ENCODE assay signal across 8 cellular contexts in the genomic region with DNA sequence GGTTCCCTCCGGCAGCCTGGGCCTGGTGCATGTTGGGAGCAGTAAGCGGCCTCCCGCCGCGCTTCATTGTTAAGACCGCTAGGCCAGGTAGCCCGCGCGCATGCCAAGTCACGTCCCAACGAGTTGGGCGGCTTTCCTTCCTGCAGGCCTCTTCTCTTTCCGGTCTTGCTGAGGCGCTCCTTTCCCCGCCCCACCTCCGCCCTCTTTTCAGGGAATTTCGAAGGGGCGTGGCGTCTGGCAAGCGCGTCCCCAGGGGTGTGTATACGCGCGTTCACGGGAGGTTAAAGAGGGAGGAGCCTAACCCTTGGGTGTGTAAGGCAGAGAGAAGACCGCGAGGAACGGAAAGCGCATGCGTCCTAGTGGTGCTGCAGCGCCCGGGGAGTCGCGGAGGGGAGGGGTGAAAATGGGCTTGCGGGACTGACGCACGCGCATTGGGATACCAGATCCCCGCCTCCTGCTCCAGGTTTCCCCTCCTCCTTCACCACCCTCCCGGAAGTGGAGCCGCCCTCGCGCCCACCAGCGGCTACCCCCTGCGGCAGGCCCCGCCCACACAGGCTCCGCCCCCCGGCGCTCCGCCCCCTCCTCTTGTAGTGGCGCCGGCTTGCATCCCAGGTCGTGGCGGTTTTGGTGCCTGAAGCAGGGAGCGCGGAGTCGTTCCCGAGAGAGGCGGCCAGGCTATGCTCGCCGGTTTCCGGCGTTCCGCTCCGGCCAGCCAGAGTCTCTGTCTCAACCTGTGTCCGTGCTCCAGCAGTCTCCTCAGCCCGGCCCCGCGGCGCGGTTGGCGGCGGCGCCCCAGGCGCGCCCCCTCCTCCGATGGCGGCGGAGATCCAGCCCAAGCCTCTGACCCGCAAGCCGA. TPM values are rescaled to one million over a fixed set of nuclear protein-coding genes. Genes with fewer than 3 reads are reported as not detected.
A peak's percentile ranks its signal among the peaks of the same experiment; 100 is the strongest.
DNase-seq lines count a peak whose midpoint lies in the region; ATAC-seq and TF ChIP-seq lines count a peak whose summit lies in the region.

Gene WDFY2, plus strand, starts transcription at position 588 of the 856 bp plus-strand sequence. Its CDS starts 226 bp downstream, at position 814.

- H4K8ac ChIP-seq in H9 (replicated peaks; ENCODE audit: insufficient read length, low read depth, low read length) = no peak within 1 kb of the TSS

- no CpG with 5 or more reads among the region's 81 CpGs for WGBS in H9 (ENCODE audit: extremely low coverage, insufficient read length, low lambda C conversion rate)

- TF ChIP-seq CTCF in H9 (conservative IDR thresholded peaks at IDR 0.05) (no peak), nephron progenitor cell (IDR thresholded peaks at IDR 0.05) (no peak)

- H3K79me2 ChIP-seq in H9 (ENCODE audit: insufficient read depth, low read length) = peaks cover 10% of the 10 kb centered on the region; the same call in 1 of the 2 replicates

- H4K91ac ChIP-seq in H9 (ENCODE audit: insufficient read length, low read depth, low read length) = no peak within 1 kb of the TSS

- H3K9ac ChIP-seq in ES-I3 (ENCODE audit: low read depth, low read length) (peak within 1 kb of the TSS; percentile 97), H9 (ENCODE audit: extremely low read depth, insufficient read length, low read length) (peak within 1 kb of the TSS; percentile 60)

- peak within 1 kb of the TSS; percentile 64 for H3K14ac ChIP-seq in H9 (ENCODE audit: insufficient read depth, low read length)

- H2BK5ac ChIP-seq in H9 (ENCODE audit: insufficient read length, low read length) = no peak within 1 kb of the TSS

- H2BK12ac ChIP-seq in H9 (ENCODE audit: insufficient read length, low read depth, low read length) = no peak within 1 kb of the TSS

- H4K5ac ChIP-seq in H9 (ENCODE audit: insufficient read length, low read depth, low read length) = no peak within 1 kb of the TSS

- H3K27me3 ChIP-seq in H9 (ENCODE audit: insufficient read depth, low read length) (no peaks in the 10 kb centered on the region), MG63 (no peaks in the 10 kb centered on the region)

- no peaks in the 10 kb centered on the region for H3K79me1 ChIP-seq in H9 (ENCODE audit: insufficient read depth, low read depth, low read length, poor library complexity, severe bottlenecking)

- no peak within 1 kb of the TSS for H2BK15ac ChIP-seq in H9 (ENCODE audit: low read depth, low read length)

- peak; percentile 87 for ATAC-seq in stimulated activated naive CD8-positive, alpha-beta T cell treated with anti-CD3 and anti-CD28 coated beads, Interleukin-15, amount 100 ng/mL, for 72 hours

- H3K27ac Mint-ChIP-seq in H9 (peak within 1 kb of the TSS; percentile 97 to 99 (median 98)), nephron progenitor cell (peak within 1 kb of the TSS; percentile 98)
- peak within 1 kb of the TSS; percentile 95 to 98 for H3K27ac Mint-ChIP-seq in stimulated activated naive CD8-positive, alpha-beta T cell treated with anti-CD3 and anti-CD28 coated beads, Interleukin-15, amount 100 ng/mL, for 72 hours

- peak within 1 kb of the TSS; percentile 47 for H3K18ac ChIP-seq in H9 (ENCODE audit: insufficient read length, low read depth, low read length)

- H2AFZ ChIP-seq in H9 (ENCODE audit: low read length) = peak within 1 kb of the TSS; percentile 48

- DNase-seq in H9 (peak; percentile 100), MG63 (peak; percentile 100), SHP77 treated with DMSO at 0.1 percent for 48 hours (lab: John Stamatoyannopoulos, UW) (peak; percentile 100), activated gamma-delta T cell (lab: John Stamatoyannopoulos, UW) (peak; percentile 98), fibroblast of the conjunctiva (ENCODE audit: low read depth) (peak; percentile 100), nephron progenitor cell (peak; percentile 100)
- peak; percentile 99 for DNase-seq in stimulated activated naive CD8-positive, alpha-beta T cell treated with anti-CD3 and anti-CD28 coated beads, Interleukin-15, amount 100 ng/mL, for 72 hours

- no peak within 1 kb of the TSS for H3T11ph ChIP-seq in H9 (ENCODE audit: low read length)

- no peaks in the 10 kb centered on the region for H4K20me1 ChIP-seq in H9 (ENCODE audit: control insufficient read depth, insufficient read depth, insufficient read length)

- H3K4me3 Mint-ChIP-seq in H9 (peak within 1 kb of the TSS; percentile 84 to 94), nephron progenitor cell (peak within 1 kb of the TSS; percentile 88)
- H3K4me3 Mint-ChIP-seq in stimulated activated naive CD8-positive, alpha-beta T cell treated with anti-CD3 and anti-CD28 coated beads, Interleukin-15, amount 100 ng/mL, for 72 hours = peak within 1 kb of the TSS; percentile 83 to 92

- H3K27me3 Mint-ChIP-seq in H9 (ENCODE audit: low read depth) (peaks cover 4% of the 10 kb centered on the region; the same call in 1 of the 2 replicates), nephron progenitor cell (ENCODE audit: low read depth, poor library complexity) (peaks cover 10% of the 10 kb centered on the region)
- H3K27me3 Mint-ChIP-seq in stimulated activated naive CD8-positive, alpha-beta T cell treated with anti-CD3 and anti-CD28 coated beads, Interleukin-15, amount 100 ng/mL, for 72 hours = no peaks in the 10 kb centered on the region

- H2BK120ac ChIP-seq in H9 (ENCODE audit: low read depth, low read length, poor library complexity, severe bottlenecking) = no peak within 1 kb of the TSS

- H3K4me1 Mint-ChIP-seq in H9 (peaks cover 43 to 45% of the 10 kb centered on the region in 2 experiments), nephron progenitor cell (peaks cover 42% of the 10 kb centered on the region)
- H3K4me1 Mint-ChIP-seq in stimulated activated naive CD8-positive, alpha-beta T cell treated with anti-CD3 and anti-CD28 coated beads, Interleukin-15, amount 100 ng/mL, for 72 hours = peaks cover 32% of the 10 kb centered on the region

- peaks cover 2% of the 10 kb centered on the region for H3K23me2 ChIP-seq in H9 (ENCODE audit: insufficient read length, low read depth, low read length, poor library complexity, severe bottlenecking)

- H3K9me3 ChIP-seq in ES-I3 (ENCODE audit: control insufficient read depth, insufficient read depth, low read length) (no peaks in the 10 kb centered on the region), H9 (ENCODE audit: control insufficient read depth, low read depth, low read length) (no peaks in the 10 kb centered on the region), MG63 (no peaks in the 10 kb centered on the region)

- H3K36me3 ChIP-seq in ES-I3 (ENCODE audit: insufficient read depth, low read length) (no peaks in the 10 kb centered on the region), MG63 (no peaks in the 10 kb centered on the region)

- peak within 1 kb of the TSS; percentile 28 for H3K27ac ChIP-seq in H9 (ENCODE audit: insufficient read length, low read depth, low read length)

- H3K4me2 ChIP-seq in H9 (ENCODE audit: insufficient read depth, insufficient read length, low read length) = peak within 1 kb of the TSS; percentile 79

- H2AK5ac ChIP-seq in H9 (ENCODE audit: insufficient read length, low read length) = no peak within 1 kb of the TSS

- no peak within 1 kb of the TSS for H3K4ac ChIP-seq in H9 (ENCODE audit: low read depth, low read length)

- H3K4me1 ChIP-seq in ES-I3 (ENCODE audit: insufficient read depth, low read length) = peaks cover 14% of the 10 kb centered on the region
- H3K4me1 ChIP-seq in H9 (ENCODE audit: insufficient read depth, low read length) = peaks cover 12% of the 10 kb centered on the region

- no peak within 1 kb of the TSS for H3K56ac ChIP-seq in H9 (ENCODE audit: insufficient read length, low read depth, low read length)

- H3K4me3 ChIP-seq in MG63 = peak within 1 kb of the TSS; percentile 96

- H2BK20ac ChIP-seq in H9 (ENCODE audit: low read depth, low read length, poor library complexity, severe bottlenecking) = no peak within 1 kb of the TSS

- H3K9me3 Mint-ChIP-seq in H9 (no peaks in the 10 kb centered on the region; a peak in 1 of 5 replicates), nephron progenitor cell (no peaks in the 10 kb centered on the region)
- no peaks in the 10 kb centered on the region for H3K9me3 Mint-ChIP-seq in stimulated activated naive CD8-positive, alpha-beta T cell treated with anti-CD3 and anti-CD28 coated beads, Interleukin-15, amount 100 ng/mL, for 72 hours

- no peaks in the 10 kb centered on the region for H3K36me3 Mint-ChIP-seq in H9 (ENCODE audit: insufficient read depth in 1 of 3, low read depth in 3 of 3)
- H3K36me3 Mint-ChIP-seq in nephron progenitor cell (ENCODE audit: low read depth) = no peaks in the 10 kb centered on the region

- no peak within 1 kb of the TSS for H3K23ac ChIP-seq in H9 (ENCODE audit: insufficient read length, low read depth, low read length)

RNA-seq across cellular contexts. Expression of gene WDFY2, which starts in this region (rescaled TPM):
- total RNA-seq in H9 (2021) = 22.7 and 26.4 TPM in 2 replicates
- 0.91 and 1.8 TPM in 2 replicates for total RNA-seq in MG63 (2014; rRNA removed; shearing (Covaris generic); ENCODE audit: low replicate concordance)

Comparison
In these comparisons a context has a peak if more than half of its experiments do, and no peak if none do; other contexts are left out.
1. Peak in every context shown above with its lines: DNase-seq, ATAC-seq, H3K4me3 ChIP-seq and H3K27ac ChIP-seq.